In genomic region chr10:130764651-130765050, GRCh38 we compare ENCODE assay signal across 19 cellular contexts.
"Had no signal": no experiment of that assay in that cellular context is flagged by ENCODE, and none has a peak within 500 bp of the region (broad histone marks: within the 10 kb centered on the region; RNA-seq: fewer than 3 reads in every experiment).

No MANE protein-coding gene starts in this region.

- DNase-seq: effector memory CD8-positive, alpha-beta T cell; gastrocnemius medialis; heart right ventricle; hypothalamus; left ventricle myocardium superior; mesendoderm; naive thymus-derived CD4-positive, alpha-beta T cell; nephron progenitor cell; small intestine; stimulated activated CD4-positive, alpha-beta T cell treated with anti-CD3 and anti-CD28 coated beads, Interleukin-2, amount 100 ng/mL, for 48 hours; stimulated activated naive CD4-positive, alpha-beta T cell treated with Interleukin-2 at 50 U/mL for 16 hours; thyroid gland; upper lobe of left lung had no signal

- H3K27me3 Mint-ChIP-seq: dendritic cell treated with granulocyte-macrophage colony-stimulating factor and Interleukin-4, amounts not matched to agents 40 ng/mL and 50 ng/mL, for 4 days had no signal

- H3K36me3 ChIP-seq: esophagus muscularis mucosa, gastrocnemius medialis, heart right ventricle, neutrophil, thyroid gland, upper lobe of left lung, vagina had no signal

- H3K9me3 ChIP-seq: gastrocnemius medialis, neutrophil, thyroid gland, vagina had no signal

- ATAC-seq: effector memory CD8-positive, alpha-beta T cell; gastrocnemius medialis; heart right ventricle; left ventricle myocardium superior; naive thymus-derived CD4-positive, alpha-beta T cell had no signal

- H3K27ac ChIP-seq: epithelial cell of prostate, esophagus muscularis mucosa, gastrocnemius medialis, heart right ventricle, neutrophil, thyroid gland, upper lobe of left lung, vagina had no signal

- H3K4me1 Mint-ChIP-seq: naive thymus-derived CD4-positive, alpha-beta T cell had no signal

- H3K27me3 ChIP-seq: neutrophil, thyroid gland, upper lobe of left lung, vagina had no signal

- H3K4me3 ChIP-seq: esophagus muscularis mucosa, gastrocnemius medialis, heart right ventricle, lung, thyroid gland, upper lobe of left lung, vagina had no signal

- H3K27ac Mint-ChIP-seq: dendritic cell treated with granulocyte-macrophage colony-stimulating factor and Interleukin-4, amounts not matched to agents 40 ng/mL and 50 ng/mL, for 4 days; effector memory CD8-positive, alpha-beta T cell; naive thymus-derived CD4-positive, alpha-beta T cell; nephron progenitor cell had no signal

- H3K4me1 ChIP-seq: esophagus muscularis mucosa, gastrocnemius medialis, heart right ventricle, thyroid gland, upper lobe of left lung, vagina had no signal

- H3K4me3 Mint-ChIP-seq: dendritic cell treated with granulocyte-macrophage colony-stimulating factor and Interleukin-4, amounts not matched to agents 40 ng/mL and 50 ng/mL, for 4 days; effector memory CD8-positive, alpha-beta T cell; naive thymus-derived CD4-positive, alpha-beta T cell; nephron progenitor cell had no signal
